10 cellular contexts compared by ENCODE assay signal in genomic region chr1:239997515-239998311, GRCh38.
DNase-seq lines count a peak whose midpoint lies in the region; ATAC-seq and TF ChIP-seq lines count a peak whose summit lies in the region.
"Had no signal": no experiment of that assay in that cellular context is flagged by ENCODE, and none has a peak within 500 bp of the region (broad histone marks: within the 10 kb centered on the region; RNA-seq: fewer than 3 reads in every experiment).

No MANE protein-coding gene starts in this region.

- intact Hi-C loops in stomach (cut with DNase I; ENCODE audit: low total_unique reads), result no loop called here

- no peaks in the 10 kb centered on the region for H3K9me3 ChIP-seq in stomach

- H3K27me3 ChIP-seq in stomach, result peaks cover 13 to 94% (median 43%) of the 10 kb centered on the region in 3 donors

- H3K9me3 Mint-ChIP-seq in activated T-cell treated with anti-CD3 and anti-CD28 coated beads, Interleukin-2, amount 50 U/mL, for 24 hours, result no peaks in the 10 kb centered on the region
- H3K9me3 Mint-ChIP-seq in activated CD8-positive, alpha-beta T cell treated with anti-CD3 and anti-CD28 coated beads, Interleukin-2, amount 10 ng/mL, durations not matched to agents 7 days and 5 days (ENCODE audit: insufficient read depth), result no peaks in the 10 kb centered on the region

- H3K4me3 ChIP-seq in stomach, result peak overlapping the region; percentile 31 to 52 (median 40)

- peak overlapping the region; percentile 35 for H3K4me3 Mint-ChIP-seq in activated T-cell treated with anti-CD3 and anti-CD28 coated beads, Interleukin-2, amount 50 U/mL, for 24 hours
- no peak overlapping the region for H3K4me3 Mint-ChIP-seq in activated CD8-positive, alpha-beta T cell treated with anti-CD3 and anti-CD28 coated beads, Interleukin-2, amount 10 ng/mL, durations not matched to agents 7 days and 5 days

- H3K4me1 Mint-ChIP-seq in activated T-cell treated with anti-CD3 and anti-CD28 coated beads, Interleukin-2, amount 50 U/mL, for 24 hours (ENCODE audit: low read depth), result peaks cover 6% of the 10 kb centered on the region
- H3K4me1 Mint-ChIP-seq in activated CD8-positive, alpha-beta T cell treated with anti-CD3 and anti-CD28 coated beads, Interleukin-2, amount 10 ng/mL, durations not matched to agents 7 days and 5 days (ENCODE audit: low read depth), result peaks cover 2% of the 10 kb centered on the region

- TF ChIP-seq EP300 in stomach (IDR thresholded peaks at IDR 0.05), result no peak

- H3K4me1 ChIP-seq in stomach, result peaks cover 11 to 18% (median 13%) of the 10 kb centered on the region in 4 donors

- no peak for DNase-seq in activated T-cell treated with anti-CD3 and anti-CD28 coated beads, Interleukin-2, amount 50 U/mL, for 24 hours
- DNase-seq in activated T-cell treated with anti-CD3 and anti-CD28 coated beads for 4 hours (no peak), iPS-NIHi11 (ENCODE audit: low spot score) (peak; percentile 62), stomach (no peak), mesenteric fat pad (ENCODE audit: low spot score) (no peak), RPMI8226 (no peak)
- DNase-seq in activated CD8-positive, alpha-beta T cell treated with anti-CD3 and anti-CD28 coated beads, Interleukin-2, amount 10 ng/mL, durations not matched to agents 7 days and 5 days, result no peak
- DNase-seq: activated CD4-positive, alpha-beta T cell treated with anti-CD3 and anti-CD28 coated beads, Interleukin-2, amount 50 U/mL, for 4 hours; NCI-H1048 had no signal

- POLR2A ChIA-PET in activated CD8-positive, alpha-beta T cell treated with anti-CD3 and anti-CD28 coated beads, Interleukin-2, amount 10 ng/mL, durations not matched to agents 7 days and 5 days (lab: Charles Lee), result no interaction called here

- no peaks in the 10 kb centered on the region for H3K36me3 Mint-ChIP-seq in activated T-cell treated with anti-CD3 and anti-CD28 coated beads, Interleukin-2, amount 50 U/mL, for 24 hours (ENCODE audit: low read depth)
- no peaks in the 10 kb centered on the region for H3K36me3 Mint-ChIP-seq in activated CD8-positive, alpha-beta T cell treated with anti-CD3 and anti-CD28 coated beads, Interleukin-2, amount 10 ng/mL, durations not matched to agents 7 days and 5 days (ENCODE audit: low read depth)

- TF ChIP-seq POLR2A in stomach (IDR thresholded peaks at IDR 0.05), result no peak

- TF ChIP-seq CTCF in stomach (IDR thresholded peaks at IDR 0.05), result no peak

- peaks cover 68% of the 10 kb centered on the region for H3K27me3 Mint-ChIP-seq in activated T-cell treated with anti-CD3 and anti-CD28 coated beads, Interleukin-2, amount 50 U/mL, for 24 hours
- peaks cover 24% of the 10 kb centered on the region for H3K27me3 Mint-ChIP-seq in activated CD8-positive, alpha-beta T cell treated with anti-CD3 and anti-CD28 coated beads, Interleukin-2, amount 10 ng/mL, durations not matched to agents 7 days and 5 days (ENCODE audit: low read depth)

- CTCF ChIA-PET in activated CD8-positive, alpha-beta T cell treated with anti-CD3 and anti-CD28 coated beads, Interleukin-2, amount 10 ng/mL, durations not matched to agents 7 days and 5 days (lab: Charles Lee), result no interaction called here

- H3K27ac ChIP-seq in stomach, result no peak overlapping the region

- WGBS in stomach, 5 donors, result 2 to 16% (median 4%) methylated on average over 31 to 104 of the region's 104 CpGs

- ATAC-seq in activated CD8-positive, alpha-beta T cell treated with anti-CD3 and anti-CD28 coated beads, Interleukin-2, amount 10 ng/mL, durations not matched to agents 7 days and 5 days, result peak; percentile 47
- no peak for ATAC-seq in HG02623 (IDR thresholded peaks at IDR 0.05; ENCODE audit: unreplicated experiment)

- no peak overlapping the region for H3K27ac Mint-ChIP-seq in activated T-cell treated with anti-CD3 and anti-CD28 coated beads, Interleukin-2, amount 50 U/mL, for 24 hours
- H3K27ac Mint-ChIP-seq in activated CD8-positive, alpha-beta T cell treated with anti-CD3 and anti-CD28 coated beads, Interleukin-2, amount 10 ng/mL, durations not matched to agents 7 days and 5 days, result no peak overlapping the region

- H3K36me3 ChIP-seq in stomach, result no peaks in the 10 kb centered on the region
